Comparison of ENCODE assay signal across 18 cellular contexts in the genomic region with DNA sequence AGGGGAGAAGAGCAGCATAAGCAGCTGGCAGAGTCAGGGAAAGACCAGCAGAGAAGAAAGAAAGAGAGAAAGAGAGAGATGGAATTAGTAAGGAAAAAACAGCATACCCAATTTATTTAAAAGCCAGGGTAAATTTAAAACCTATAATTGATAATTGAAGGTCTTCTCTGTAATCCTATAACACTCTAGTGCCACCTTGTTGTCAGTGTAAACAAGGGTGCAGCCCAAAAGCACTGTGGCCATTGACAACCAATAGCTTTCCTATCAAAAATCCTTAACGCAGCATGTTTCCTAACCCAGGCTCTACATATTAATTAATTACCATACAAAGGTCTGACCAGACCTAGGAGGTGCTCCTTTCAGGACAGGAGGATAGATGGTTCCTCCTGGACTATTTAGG.
A peak's percentile ranks its signal among the peaks of the same experiment; 100 is the strongest.
DNase-seq lines count a peak whose midpoint lies in the region; ATAC-seq and TF ChIP-seq lines count a peak whose summit lies in the region.
"Had no signal": no experiment of that assay in that cellular context is flagged by ENCODE, and none has a peak within 500 bp of the region (broad histone marks: within the 10 kb centered on the region; RNA-seq: fewer than 3 reads in every experiment).

No MANE protein-coding gene starts in this region.

- POLR2A ChIA-PET in HEK293T (lab: Yijun Ruan, JAX): no interaction called here

- H3K4me3 ChIP-seq in liver (ENCODE audit: low read depth in 1 of 3, low read length in 3 of 3) (no peak overlapping the region), right lobe of liver (no peak overlapping the region), RWPE2 (ENCODE audit: severe bottlenecking) (no peak overlapping the region), epithelial cell of esophagus (ENCODE audit: low read length) (no peak overlapping the region), breast epithelium (no peak overlapping the region)
- H3K4me3 ChIP-seq: BLaER1, GM12878 had no signal

- H3K27ac ChIP-seq in liver (ENCODE audit: low read depth in 1 of 2, low read length in 2 of 2) (no peak overlapping the region), right lobe of liver (no peak overlapping the region), RWPE2 (ENCODE audit: poor library complexity, severe bottlenecking) (no peak overlapping the region), breast epithelium (no peak overlapping the region)
- H3K27ac ChIP-seq: BLaER1 had no signal

- intact Hi-C loops in right lobe of liver (cut with DNase I): no loop called here
- intact Hi-C loops in breast epithelium (cut with DNase I; ENCODE audit: low total_unique reads): no loop called here

- H3K4me1 ChIP-seq in liver (ENCODE audit: control insufficient read depth in 4 of 4, insufficient read depth in 4 of 4, low read length in 3 of 4): no peaks in the 10 kb centered on the region
- H3K4me1 ChIP-seq in right lobe of liver: no peaks in the 10 kb centered on the region
- H3K4me1 ChIP-seq in RWPE2 (ENCODE audit: insufficient read depth, poor library complexity, severe bottlenecking): no peaks in the 10 kb centered on the region
- H3K4me1 ChIP-seq in breast epithelium: no peaks in the 10 kb centered on the region
- H3K4me1 ChIP-seq: BLaER1 had no signal

- H3K27me3 ChIP-seq in liver (ENCODE audit: control insufficient read depth in 4 of 4, insufficient read depth in 4 of 4, low read length in 3 of 4) (no peaks in the 10 kb centered on the region), right lobe of liver (no peaks in the 10 kb centered on the region), RWPE2 (ENCODE audit: insufficient read depth, poor library complexity, severe bottlenecking) (no peaks in the 10 kb centered on the region), breast epithelium (no peaks in the 10 kb centered on the region)
- H3K27me3 ChIP-seq: BLaER1 had no signal

- peak in 1 of 2 donors; percentile 63 for TF ChIP-seq RAD21 in liver (IDR thresholded peaks at IDR 0.05)

- no peak for TF ChIP-seq POLR2A in right lobe of liver (IDR thresholded peaks at IDR 0.05)
- TF ChIP-seq POLR2A in breast epithelium (IDR thresholded peaks at IDR 0.05): no peak

- no peak overlapping the region for H3K9ac ChIP-seq in liver (ENCODE audit: low read depth in 1 of 2, low read length in 2 of 2)
- H3K9ac ChIP-seq: BLaER1 had no signal

- CTCF ChIA-PET in HEK293T (lab: Yijun Ruan, JAX): no interaction called here

- ATAC-seq in right lobe of liver (no peak), RWPE2 (ENCODE audit: low read depth) (no peak)
- ATAC-seq: GM12878, HepG2 had no signal

- DNase-seq in right lobe of liver (no peak), RWPE2 (ENCODE audit: low spot score) (no peak), epithelial cell of esophagus (ENCODE audit: low read depth) (no peak), HEK293T (ENCODE audit: extremely low spot score) (no peak), HuH-7 (ENCODE audit: low spot score) (no peak), breast epithelium (ENCODE audit: low spot score in 2 of 2) (no peak)
- no peak for DNase-seq in central memory CD4-positive, alpha-beta T cell
- DNase-seq: 8988T; Calu3; CD4-positive, alpha-beta memory T cell; DMS79 treated with DMSO at 0.1 percent for 48 hours; EL; GOT3; H9 had no signal

- no peaks in the 10 kb centered on the region for H3K9me3 ChIP-seq in liver (ENCODE audit: control insufficient read depth in 4 of 4, low read length in 3 of 4)
- no peaks in the 10 kb centered on the region for H3K9me3 ChIP-seq in right lobe of liver
- H3K9me3 ChIP-seq in RWPE2 (ENCODE audit: severe bottlenecking): no peaks in the 10 kb centered on the region
- no peaks in the 10 kb centered on the region for H3K9me3 ChIP-seq in breast epithelium
- H3K9me3 ChIP-seq: BLaER1 had no signal

- TF ChIP-seq CTCF in liver (IDR thresholded peaks at IDR 0.05; ENCODE audit: low read depth, low read length, missing input control) (peak; percentile 10), right lobe of liver (IDR thresholded peaks at IDR 0.05) (no peak), RWPE2 (IDR thresholded peaks at IDR 0.05; ENCODE audit: poor library complexity, severe bottlenecking) (peak; percentile 45), epithelial cell of esophagus (IDR thresholded peaks at IDR 0.05; ENCODE audit: insufficient read depth, low read depth, low read length, missing control alignments) (peak; percentile 18), breast epithelium (IDR thresholded peaks at IDR 0.05) (no peak)

- H3K36me3 ChIP-seq in liver (ENCODE audit: control insufficient read depth in 4 of 4, insufficient read depth in 3 of 4, low read depth in 1 of 4, low read length in 3 of 4) (no peaks in the 10 kb centered on the region), right lobe of liver (no peaks in the 10 kb centered on the region), RWPE2 (ENCODE audit: low read depth) (no peaks in the 10 kb centered on the region), breast epithelium (no peaks in the 10 kb centered on the region)
- H3K36me3 ChIP-seq: BLaER1 had no signal

- WGBS in liver: 32% methylated on average over 1 of the region's 1 CpG
- no CpG with 5 or more reads among the region's 1 CpG for WGBS in right lobe of liver (ENCODE audit: insufficient coverage, low coverage, low lambda C conversion rate, missing lambda C conversion rate)

TF ChIP-seq in liver, 16 proteins besides CTCF, POLR2A, EP300 and RAD21:
- no peak for TF ChIP-seq TAF1 (conservative IDR thresholded peaks at IDR 0.05)
- TF ChIP-seq, protein P1, sequence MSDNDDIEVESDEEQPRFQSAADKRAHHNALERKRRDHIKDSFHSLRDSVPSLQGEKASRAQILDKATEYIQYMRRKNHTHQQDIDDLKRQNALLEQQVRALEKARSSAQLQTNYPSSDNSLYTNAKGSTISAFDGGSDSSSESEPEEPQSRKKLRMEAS (IDR thresholded peaks at IDR 0.05): no peak
- TF ChIP-seq, protein P2, sequence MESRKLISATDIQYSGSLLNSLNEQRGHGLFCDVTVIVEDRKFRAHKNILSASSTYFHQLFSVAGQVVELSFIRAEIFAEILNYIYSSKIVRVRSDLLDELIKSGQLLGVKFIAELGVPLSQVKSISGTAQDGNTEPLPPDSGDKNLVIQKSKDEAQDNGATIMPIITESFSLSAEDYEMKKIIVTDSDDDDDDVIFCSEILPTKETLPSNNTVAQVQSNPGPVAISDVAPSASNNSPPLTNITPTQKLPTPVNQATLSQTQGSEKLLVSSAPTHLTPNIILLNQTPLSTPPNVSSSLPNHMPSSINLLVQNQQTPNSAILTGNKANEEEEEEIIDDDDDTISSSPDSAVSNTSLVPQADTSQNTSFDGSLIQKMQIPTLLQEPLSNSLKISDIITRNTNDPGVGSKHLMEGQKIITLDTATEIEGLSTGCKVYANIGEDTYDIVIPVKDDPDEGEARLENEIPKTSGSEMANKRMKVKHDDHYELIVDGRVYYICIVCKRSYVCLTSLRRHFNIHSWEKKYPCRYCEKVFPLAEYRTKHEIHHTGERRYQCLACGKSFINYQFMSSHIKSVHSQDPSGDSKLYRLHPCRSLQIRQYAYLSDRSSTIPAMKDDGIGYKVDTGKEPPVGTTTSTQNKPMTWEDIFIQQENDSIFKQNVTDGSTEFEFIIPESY (IDR thresholded peaks at IDR 0.05): no peak

TF ChIP-seq in HEK293T, 16 proteins besides CTCF, POLR2A, EP300 and RAD21:
- TF ChIP-seq BHLHE40 (IDR thresholded peaks at IDR 0.05; ENCODE audit: borderline replicate concordance): no peak
- no peak for TF ChIP-seq PKNOX1 (IDR thresholded peaks at IDR 0.05)

Comparison
In these comparisons a context has a peak if more than half of its experiments do, and no peak if none do; other contexts are left out.
1. CTCF ChIP-seq: peak in liver (single experiment), RWPE2 (single experiment) and epithelial cell of esophagus (single experiment); none in right lobe of liver (0 of 4) and breast epithelium (0 of 3).